In the genomic region with DNA sequence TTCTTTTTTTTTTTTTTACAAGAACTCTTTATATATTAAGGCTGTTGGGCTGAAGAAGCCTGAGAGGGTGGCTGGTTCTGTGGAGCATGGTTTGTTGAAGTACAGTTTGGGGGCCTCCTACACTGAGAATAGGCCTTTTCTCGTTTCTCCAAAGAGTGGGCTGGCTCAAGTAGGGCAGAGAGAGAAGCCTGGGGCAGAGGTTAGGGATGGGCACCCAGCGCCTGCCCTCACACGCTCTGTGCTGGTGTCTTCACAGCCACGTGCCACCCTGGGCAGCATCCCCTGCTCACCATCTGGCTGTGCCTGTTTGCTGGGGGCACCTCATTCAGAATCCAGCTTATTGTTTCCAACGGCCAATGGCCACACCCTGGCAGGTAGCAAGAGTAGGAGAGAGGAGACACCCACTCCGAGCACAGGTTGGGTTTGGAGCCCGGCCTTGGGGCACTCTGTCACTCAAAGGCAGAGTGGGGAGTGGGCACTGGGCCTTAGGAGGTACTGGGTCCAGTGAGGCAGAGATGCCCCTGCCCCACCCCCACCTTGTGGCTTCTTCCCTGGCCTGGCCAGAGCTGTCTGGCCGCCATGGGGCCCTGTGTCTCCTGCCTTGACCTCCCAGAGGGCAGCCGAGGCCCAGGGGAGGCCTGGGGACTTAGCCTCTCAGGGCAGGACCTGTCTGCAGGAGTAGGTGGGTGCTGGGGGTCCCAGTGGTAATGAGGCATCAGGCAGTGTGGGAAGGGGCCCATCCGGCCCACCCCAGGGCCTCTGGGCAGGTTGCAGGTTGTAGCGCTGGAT, we compare ENCODE assay signal across 2 cellular contexts.
TF ChIP-seq lines count a peak whose summit lies in the region.

No MANE protein-coding gene starts in this region.

TF ChIP-seq in K562, 482 proteins besides CTCF, POLR2A, EP300 and RAD21:
- no peak for TF ChIP-seq SMAD4 (CRISPR knock-in tag; conservative IDR thresholded peaks at IDR 0.05)
- TF ChIP-seq BCOR (IDR thresholded peaks at IDR 0.05): peak; percentile 40; the same call in 1 of the 2 replicates
- no peak for TF ChIP-seq DDX20 (tag; IDR thresholded peaks at IDR 0.05; ENCODE audit: low read depth)
- TF ChIP-seq SMARCA5 (IDR thresholded peaks at IDR 0.05): no peak
TF ChIP-seq in K562: peak in this region for 1.

TF ChIP-seq in HepG2, 621 proteins besides CTCF, POLR2A, EP300 and RAD21:
- TF ChIP-seq RBFOX2 (IDR thresholded peaks at IDR 0.05; ENCODE audit: low read depth, low read length) (no peak), EED (CRISPR knock-in tag; IDR thresholded peaks at IDR 0.05) (no peak), KLF12 (CRISPR knock-in tag; IDR thresholded peaks at IDR 0.05; ENCODE audit: borderline replicate concordance) (no peak), SIX4 (CRISPR knock-in tag; IDR thresholded peaks at IDR 0.05) (no peak), NFE2L1 (CRISPR knock-in tag; IDR thresholded peaks at IDR 0.05; ENCODE audit: borderline replicate concordance) (no peak), ZNF510 (CRISPR knock-in tag; IDR thresholded peaks at IDR 0.05; ENCODE audit: low read depth) (no peak), YEATS2 (CRISPR knock-in tag; IDR thresholded peaks at IDR 0.05; ENCODE audit: borderline replicate concordance) (no peak), MZF1 (CRISPR knock-in tag; IDR thresholded peaks at IDR 0.05; ENCODE audit: borderline replicate concordance) (no peak), ATF7-NPFF (CRISPR knock-in tag; IDR thresholded peaks at IDR 0.05; ENCODE audit: low read depth) (no peak), ZNF563 (CRISPR knock-in tag; IDR thresholded peaks at IDR 0.05) (no peak), ZNF589 (CRISPR knock-in tag; conservative IDR thresholded peaks at IDR 0.05) (no peak), ARHGAP35 (CRISPR knock-in tag; IDR thresholded peaks at IDR 0.05; ENCODE audit: borderline replicate concordance) (no peak), ZNF225 (CRISPR knock-in tag; IDR thresholded peaks at IDR 0.05) (no peak), TP53 (CRISPR knock-in tag; conservative IDR thresholded peaks at IDR 0.05) (no peak), ZNF550 (CRISPR knock-in tag; IDR thresholded peaks at IDR 0.05; ENCODE audit: borderline replicate concordance) (no peak), NFATC3 (CRISPR knock-in tag; IDR thresholded peaks at IDR 0.05) (no peak)
- TF ChIP-seq, protein P1, sequence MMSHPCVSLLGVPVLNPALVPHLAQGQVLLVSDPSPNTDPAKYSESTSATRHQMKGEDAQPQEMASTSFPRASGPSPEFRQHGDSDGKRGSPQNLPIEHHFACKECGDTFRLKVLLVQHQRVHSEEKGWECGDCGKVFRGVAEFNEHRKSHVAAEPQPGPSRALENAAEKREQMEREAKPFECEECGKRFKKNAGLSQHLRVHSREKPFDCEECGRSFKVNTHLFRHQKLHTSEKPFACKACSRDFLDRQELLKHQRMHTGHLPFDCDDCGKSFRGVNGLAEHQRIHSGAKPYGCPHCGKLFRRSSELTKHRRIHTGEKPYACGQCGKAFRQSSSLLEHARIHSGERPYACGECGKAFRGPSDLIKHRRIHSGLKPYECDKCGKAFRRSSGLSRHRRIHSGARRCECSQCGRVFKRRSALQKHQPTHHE (CRISPR knock-in tag; IDR thresholded peaks at IDR 0.05; ENCODE audit: borderline replicate concordance): no peak
- TF ChIP-seq, protein P2, sequence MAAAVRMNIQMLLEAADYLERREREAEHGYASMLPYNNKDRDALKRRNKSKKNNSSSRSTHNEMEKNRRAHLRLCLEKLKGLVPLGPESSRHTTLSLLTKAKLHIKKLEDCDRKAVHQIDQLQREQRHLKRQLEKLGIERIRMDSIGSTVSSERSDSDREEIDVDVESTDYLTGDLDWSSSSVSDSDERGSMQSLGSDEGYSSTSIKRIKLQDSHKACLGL (CRISPR knock-in tag; IDR thresholded peaks at IDR 0.05): no peak
- TF ChIP-seq, protein P3, sequence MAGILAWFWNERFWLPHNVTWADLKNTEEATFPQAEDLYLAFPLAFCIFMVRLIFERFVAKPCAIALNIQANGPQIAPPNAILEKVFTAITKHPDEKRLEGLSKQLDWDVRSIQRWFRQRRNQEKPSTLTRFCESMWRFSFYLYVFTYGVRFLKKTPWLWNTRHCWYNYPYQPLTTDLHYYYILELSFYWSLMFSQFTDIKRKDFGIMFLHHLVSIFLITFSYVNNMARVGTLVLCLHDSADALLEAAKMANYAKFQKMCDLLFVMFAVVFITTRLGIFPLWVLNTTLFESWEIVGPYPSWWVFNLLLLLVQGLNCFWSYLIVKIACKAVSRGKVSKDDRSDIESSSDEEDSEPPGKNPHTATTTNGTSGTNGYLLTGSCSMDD (CRISPR knock-in tag; IDR thresholded peaks at IDR 0.05): no peak
- TF ChIP-seq, protein P4, sequence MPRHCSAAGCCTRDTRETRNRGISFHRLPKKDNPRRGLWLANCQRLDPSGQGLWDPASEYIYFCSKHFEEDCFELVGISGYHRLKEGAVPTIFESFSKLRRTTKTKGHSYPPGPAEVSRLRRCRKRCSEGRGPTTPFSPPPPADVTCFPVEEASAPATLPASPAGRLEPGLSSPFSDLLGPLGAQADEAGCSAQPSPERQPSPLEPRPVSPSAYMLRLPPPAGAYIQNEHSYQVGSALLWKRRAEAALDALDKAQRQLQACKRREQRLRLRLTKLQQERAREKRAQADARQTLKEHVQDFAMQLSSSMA (CRISPR knock-in tag; IDR thresholded peaks at IDR 0.05): no peak
